Comparison of ENCODE assay signal across 24 cellular contexts in the genomic region with DNA sequence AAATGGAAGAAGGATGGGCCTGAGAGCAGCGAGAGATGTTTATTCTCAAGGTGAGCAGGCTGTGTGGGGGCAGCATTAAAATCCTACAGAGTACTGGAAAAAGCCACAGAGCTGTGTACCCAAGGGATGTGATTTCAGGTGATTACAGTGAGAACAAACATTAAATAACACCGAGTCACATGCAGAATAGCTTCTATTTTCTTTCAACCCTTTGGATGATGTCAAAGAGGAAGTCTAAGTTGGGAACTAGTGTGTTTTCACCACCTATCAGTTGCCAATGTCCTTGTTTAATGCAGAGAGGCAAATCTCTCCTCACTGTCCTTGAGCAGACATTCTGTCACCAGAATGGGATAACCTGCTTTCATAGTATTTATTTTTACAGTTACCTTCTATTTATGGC.
A peak's percentile ranks its signal among the peaks of the same experiment; 100 is the strongest.
DNase-seq lines count a peak whose midpoint lies in the region; FAIRE-seq and TF ChIP-seq lines count a peak whose summit lies in the region.
"Had no signal": no experiment of that assay in that cellular context is flagged by ENCODE, and none has a peak within 500 bp of the region (broad histone marks: within the 10 kb centered on the region; RNA-seq: fewer than 3 reads in every experiment).

No MANE protein-coding gene starts in this region.

- no peak overlapping the region for H3K4me2 ChIP-seq in OCI-LY7 (ENCODE audit: low read length)
- H3K4me2 ChIP-seq: SK-N-SH had no signal

- BruUV-seq in OCI-LY7 (replicated peaks; lab: Mats Ljungman, UMichigan) = no TSS peak

- DNase-seq in NCI-H1417 (lab: John Stamatoyannopoulos, UW) (peak in 2 of 3 experiments; percentile 24 to 25), NCI-H1417 treated with DMSO at 0.1 percent for 48 hours (lab: John Stamatoyannopoulos, UW) (no peak), NCI-H2171 (lab: John Stamatoyannopoulos, UW) (peak; percentile 49), cardiac muscle cell (ENCODE audit: low read depth in 1 of 2, low spot score in 1 of 2) (no peak), pons (ENCODE audit: low spot score) (peak; percentile 25), OCI-LY7 (ENCODE audit: low spot score) (no peak), D721Med (ENCODE audit: insufficient read length, low spot score) (no peak), epidermal melanocyte (ENCODE audit: insufficient read length, low spot score) (no peak)
- DNase-seq: activated CD4-positive, alpha-beta memory T cell treated with anti-CD3 and anti-CD28 coated beads for 36 hours; activated CD4-positive, alpha-beta T cell treated with anti-CD3 and anti-CD28 coated beads for 1 hour; activated CD8-positive, alpha-beta memory T cell treated with anti-CD3 and anti-CD28 coated beads, Interleukin-2, amount 50 U/mL, for 4 hours; activated naive CD4-positive, alpha-beta T cell treated with Interleukin-2 at 50 U/mL for 16 hours; Calu3; CD4-positive, CD25-positive, alpha-beta regulatory T cell; DMS79 treated with DMSO at 0.1 percent for 48 hours; GDM1; HCEC 1CT; NCI-H2081 treated with DMSO at 0.1 percent for 48 hours; SK-N-SH; small intestine; stimulated activated naive B cell treated with anti-CD40 and anti-IgM and Interleukin-4, amounts not matched to agents 10 μg/mL and 1 μg/mL and 100 μg/mL, for 72 hours; substantia nigra; upper lobe of right lung had no signal

- CTCF ChIA-PET in OCI-LY7 (lab: Charles Lee; ENCODE audit: unreplicated experiment) = no interaction called here

- POLR2A ChIA-PET in OCI-LY7 (lab: Charles Lee) = no interaction called here

- H3K9me3 ChIP-seq in cardiac muscle cell (ENCODE audit: low read depth) (no peaks in the 10 kb centered on the region), OCI-LY7 (ENCODE audit: low read length) (no peaks in the 10 kb centered on the region)
- H3K9me3 ChIP-seq: SK-N-SH, upper lobe of right lung had no signal

- H3K27me3 ChIP-seq in cardiac muscle cell = no peaks in the 10 kb centered on the region
- H3K27me3 ChIP-seq: upper lobe of right lung had no signal

- H3K79me2 ChIP-seq in OCI-LY7 (ENCODE audit: insufficient read depth, low read depth, low read length) = no peaks in the 10 kb centered on the region

- no peak for FAIRE-seq in D721Med (lab: Jason Lieb, UNC)
- FAIRE-seq: frontal cortex, small intestine had no signal

- H3K4me1 ChIP-seq in cardiac muscle cell (ENCODE audit: low read depth) (peaks cover 69% of the 10 kb centered on the region), OCI-LY7 (ENCODE audit: insufficient read depth, low read length, poor library complexity, severe bottlenecking) (no peaks in the 10 kb centered on the region)
- H3K4me1 ChIP-seq: upper lobe of right lung had no signal

- H3K9me2 ChIP-seq in OCI-LY7 (ENCODE audit: insufficient read depth, low read length) = no peaks in the 10 kb centered on the region
- H3K9me2 ChIP-seq: SK-N-SH had no signal

- H3K27ac ChIP-seq in cardiac muscle cell = peak overlapping the region; percentile 54
- H3K27ac ChIP-seq in OCI-LY7 (ENCODE audit: low read depth, low read length, poor library complexity, severe bottlenecking) = no peak overlapping the region
- H3K27ac ChIP-seq: upper lobe of right lung had no signal

- TF ChIP-seq CTCF in cardiac muscle cell (IDR thresholded peaks at IDR 0.05; ENCODE audit: low read depth, low read length) = no peak
- TF ChIP-seq CTCF in OCI-LY7 (conservative IDR thresholded peaks at IDR 0.05; ENCODE audit: low read length) = no peak
- TF ChIP-seq CTCF in D721Med (IDR thresholded peaks at IDR 0.05; ENCODE audit: insufficient read depth, missing control alignments) = no peak

- H3K36me3 ChIP-seq in cardiac muscle cell = no peaks in the 10 kb centered on the region
- no peaks in the 10 kb centered on the region for H3K36me3 ChIP-seq in OCI-LY7 (ENCODE audit: insufficient read depth, low read length)
- H3K36me3 ChIP-seq: upper lobe of right lung had no signal

- H3K4me3 ChIP-seq in cardiac muscle cell (no peak overlapping the region), OCI-LY7 (ENCODE audit: low read depth, low read length, poor library complexity, severe bottlenecking) (no peak overlapping the region)
- H3K4me3 ChIP-seq: upper lobe of right lung had no signal

- no peak overlapping the region for H2AFZ ChIP-seq in OCI-LY7 (ENCODE audit: low read length)

- no peaks in the 10 kb centered on the region for H4K20me1 ChIP-seq in OCI-LY7 (ENCODE audit: insufficient read depth, low read length)

- intact Hi-C loops in OCI-LY7 (cut with micrococcal nuclease; ENCODE audit: unreplicated experiment) = no loop called here

Comparison
In these comparisons a context has a peak if more than half of its experiments do, and no peak if none do; other contexts are left out.
1. DNase-seq: peak in NCI-H1417 (2 of 3), NCI-H2171 (single experiment) and pons (single experiment); none in NCI-H1417 treated with DMSO at 0.1 percent for 48 hours (single experiment), cardiac muscle cell (0 of 2), OCI-LY7 (single experiment), D721Med (single experiment) and epidermal melanocyte (single experiment).